ENCODE assay signal across 24 cellular contexts in genomic region chr5:2724031-2724581, GRCh38. TPM values are rescaled to one million over a fixed set of nuclear protein-coding genes. Genes with fewer than 3 reads are reported as not detected.
"Had no signal": no experiment of that assay in that cellular context is flagged by ENCODE, and none has a peak within 500 bp of the region (broad histone marks: within the 10 kb centered on the region; RNA-seq: fewer than 3 reads in every experiment).

No MANE protein-coding gene starts in this region.

- ATAC-seq: HepG2 had no signal

- H3K36me3 ChIP-seq: MG63, SJSA1 had no signal

- H3K9me3 ChIP-seq: MG63, SJSA1 had no signal

- H3K4me3 ChIP-seq: MG63, SJSA1, SK-N-MC had no signal

- H3K4me1 ChIP-seq: SJSA1 had no signal

- DNase-seq: IMR-90, Karpas-422, KG1, MG63, NCI-H1092, NCI-H1105 treated with DMSO at 0.1 percent for 48 hours, NCI-H1417 treated with DMSO at 0.1 percent for 48 hours, NCI-H146, NCI-H187, NCI-H2029, NCI-H2081 treated with DMSO at 0.1 percent for 48 hours, NCI-H2171, NCI-H226, NCI-H446, NCI-H510A, NCI-H524 treated with DMSO at 0.1 percent for 48 hours, NCI-H69, NCI-H774, Right ventricle myocardium superior, RPMI8226, SIG-M5 had no signal

- H3K27ac ChIP-seq: SJSA1, SK-N-MC had no signal

RNA-seq across cellular contexts. Expression of gene IRX2, which starts 27.4 kb away (rescaled TPM):
- total RNA-seq: HepG2 had no signal
